Comparison of ENCODE assay signal across 33 cellular contexts in the genomic region with DNA sequence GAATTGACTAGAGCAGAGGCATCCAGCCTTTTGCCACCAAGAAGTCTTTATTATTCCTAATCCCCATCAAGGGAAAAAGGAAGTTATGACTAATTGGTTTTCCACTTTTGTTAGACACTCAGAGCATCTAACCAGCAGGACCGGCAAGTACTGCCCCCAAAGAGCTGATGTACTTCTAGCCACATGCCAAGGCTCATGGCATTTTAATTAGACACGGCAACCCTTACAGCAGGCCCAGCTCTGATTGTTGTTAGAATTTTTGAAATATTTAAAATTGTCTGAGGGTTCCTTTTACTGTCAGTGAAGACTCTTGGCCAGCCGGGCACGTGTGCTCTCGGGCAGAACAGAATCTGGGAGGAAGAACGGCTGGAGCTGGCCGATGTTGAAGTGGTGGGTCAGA.
"Had no signal": no experiment of that assay in that cellular context is flagged by ENCODE, and none has a peak within 500 bp of the region (broad histone marks: within the 10 kb centered on the region; RNA-seq: fewer than 3 reads in every experiment).

No MANE protein-coding gene starts in this region.

- H3K27ac ChIP-seq: adrenal gland, breast epithelium, cardiac muscle cell, esophagus muscularis mucosa, WERI-Rb-1 had no signal

- H3K27me3 Mint-ChIP-seq: activated B cell treated with CpG ODN at 0.5 μM for 24 hours; activated CD4-positive, alpha-beta memory T cell treated with anti-CD3 and anti-CD28 coated beads for 36 hours; activated CD8-positive, alpha-beta memory T cell treated with anti-CD3 and anti-CD28 coated beads, Interleukin-2, amount 10 ng/mL, durations not matched to agents 7 days and 5 days; activated naive CD4-positive, alpha-beta T cell treated with anti-CD3 and anti-CD28 coated beads, Interleukin-2, amount 50 U/mL, for 24 hours; activated naive CD8-positive, alpha-beta T cell treated with anti-CD3 and anti-CD28 coated beads for 36 hours had no signal

- H3K27ac Mint-ChIP-seq: activated B cell treated with CpG ODN at 0.5 μM for 24 hours; activated CD4-positive, alpha-beta memory T cell treated with anti-CD3 and anti-CD28 coated beads for 36 hours; activated CD8-positive, alpha-beta memory T cell treated with anti-CD3 and anti-CD28 coated beads, Interleukin-2, amount 10 ng/mL, durations not matched to agents 7 days and 5 days; activated CD8-positive, alpha-beta T cell treated with anti-CD3 and anti-CD28 coated beads, Interleukin-2, amount 10 ng/mL, durations not matched to agents 7 days and 5 days; activated naive CD4-positive, alpha-beta T cell treated with anti-CD3 and anti-CD28 coated beads for 36 hours; activated naive CD4-positive, alpha-beta T cell treated with anti-CD3 and anti-CD28 coated beads, Interleukin-2, amount 50 U/mL, for 24 hours; activated naive CD8-positive, alpha-beta T cell treated with anti-CD3 and anti-CD28 coated beads for 36 hours; activated naive CD8-positive, alpha-beta T cell treated with anti-CD3 and anti-CD28 coated beads, Interleukin-2, amount 50 U/mL, for 24 hours; activated T-helper 1 cell treated with anti-CD3 and anti-CD28 coated beads, Interleukin-12 subunit alpha, Interleukin-12 subunit beta, Interleukin-2, Interleukin-4 antibody, amounts not matched to agents 30 ng/mL and 10 ng/mL and 1 ng/mL, durations not matched to agents 14 hours and 24 hours and 36 hours; activated T-helper 2 cell treated with anti-CD3 and anti-CD28 coated beads, Interferon-gamma antibody, Interleukin-2, Interleukin-4, amounts not matched to agents 10 μg/mL and 5 μg/mL and 100 μg/mL, durations not matched to agents 14 hours and 24 hours and 36 hours; effector memory CD8-positive, alpha-beta T cell had no signal

- DNase-seq: activated B cell treated with CpG ODN at 0.5 μM for 24 hours; activated CD4-positive, alpha-beta memory T cell treated with anti-CD3 and anti-CD28 coated beads for 36 hours; activated CD4-positive, alpha-beta T cell treated with anti-CD3 and anti-CD28 coated beads for 48 hours; activated CD8-positive, alpha-beta memory T cell treated with anti-CD3 and anti-CD28 coated beads, Interleukin-2, amount 10 ng/mL, durations not matched to agents 7 days and 5 days; activated CD8-positive, alpha-beta memory T cell treated with anti-CD3 and anti-CD28 coated beads, Interleukin-2, amount 50 U/mL, for 4 hours; activated CD8-positive, alpha-beta T cell treated with anti-CD3 and anti-CD28 coated beads, Interleukin-2, amount 10 ng/mL, durations not matched to agents 7 days and 5 days; activated effector memory CD4-positive, alpha-beta T cell treated with anti-CD3 and anti-CD28 coated beads, Interleukin-2, amount 50 U/mL, for 16 hours; activated naive CD4-positive, alpha-beta T cell treated with anti-CD3 and anti-CD28 coated beads for 36 hours; activated naive CD8-positive, alpha-beta T cell treated with anti-CD3 and anti-CD28 coated beads for 36 hours; activated naive CD8-positive, alpha-beta T cell treated with anti-CD3 and anti-CD28 coated beads, Interleukin-2, amount 50 U/mL, for 24 hours; activated T-cell treated with anti-CD3 and anti-CD28 coated beads, Interleukin-2, amount 50 U/mL, for 1 hour; activated T-cell treated with anti-CD3 and anti-CD28 coated beads, Interleukin-2, amount 50 U/mL, for 48 hours; adrenal gland; amygdala; aorta; central memory CD4-positive, alpha-beta T cell; cortex of kidney; dermis blood vessel endothelial cell; effector CD4-positive, alpha-beta T cell; effector memory CD8-positive, alpha-beta T cell; erythroblast; head of caudate nucleus; hippocampal formation; T-helper 2 cell; WERI-Rb-1 had no signal

- H3K36me3 Mint-ChIP-seq: activated CD4-positive, alpha-beta memory T cell treated with anti-CD3 and anti-CD28 coated beads for 36 hours; activated CD8-positive, alpha-beta memory T cell treated with anti-CD3 and anti-CD28 coated beads, Interleukin-2, amount 10 ng/mL, durations not matched to agents 7 days and 5 days; activated naive CD4-positive, alpha-beta T cell treated with anti-CD3 and anti-CD28 coated beads, Interleukin-2, amount 50 U/mL, for 24 hours; activated naive CD8-positive, alpha-beta T cell treated with anti-CD3 and anti-CD28 coated beads for 36 hours; brain had no signal

- H3K9me3 ChIP-seq: adrenal gland, breast epithelium, esophagus muscularis mucosa had no signal

- H3K36me3 ChIP-seq: adrenal gland, breast epithelium, cardiac muscle cell, esophagus muscularis mucosa, WERI-Rb-1 had no signal

- H3K27me3 ChIP-seq: adrenal gland, breast epithelium, cardiac muscle cell, esophagus muscularis mucosa had no signal

- H3K4me3 ChIP-seq: adrenal gland, breast epithelium, cardiac muscle cell, esophagus muscularis mucosa had no signal

- H3K4me3 Mint-ChIP-seq: activated B cell treated with CpG ODN at 0.5 μM for 24 hours; activated CD4-positive, alpha-beta memory T cell treated with anti-CD3 and anti-CD28 coated beads for 36 hours; activated CD8-positive, alpha-beta memory T cell treated with anti-CD3 and anti-CD28 coated beads, Interleukin-2, amount 10 ng/mL, durations not matched to agents 7 days and 5 days; activated CD8-positive, alpha-beta T cell treated with anti-CD3 and anti-CD28 coated beads, Interleukin-2, amount 10 ng/mL, durations not matched to agents 7 days and 5 days; activated naive CD4-positive, alpha-beta T cell treated with anti-CD3 and anti-CD28 coated beads for 36 hours; activated naive CD4-positive, alpha-beta T cell treated with anti-CD3 and anti-CD28 coated beads, Interleukin-2, amount 50 U/mL, for 24 hours; activated naive CD8-positive, alpha-beta T cell treated with anti-CD3 and anti-CD28 coated beads for 36 hours; activated naive CD8-positive, alpha-beta T cell treated with anti-CD3 and anti-CD28 coated beads, Interleukin-2, amount 50 U/mL, for 24 hours; activated T-helper 1 cell treated with anti-CD3 and anti-CD28 coated beads, Interleukin-12 subunit alpha, Interleukin-12 subunit beta, Interleukin-2, Interleukin-4 antibody, amounts not matched to agents 30 ng/mL and 10 ng/mL and 1 ng/mL, durations not matched to agents 14 hours and 24 hours and 36 hours; brain; effector memory CD8-positive, alpha-beta T cell had no signal

- H3K9me3 Mint-ChIP-seq: activated naive CD4-positive, alpha-beta T cell treated with anti-CD3 and anti-CD28 coated beads for 36 hours; activated naive CD4-positive, alpha-beta T cell treated with anti-CD3 and anti-CD28 coated beads, Interleukin-2, amount 50 U/mL, for 24 hours; activated naive CD8-positive, alpha-beta T cell treated with anti-CD3 and anti-CD28 coated beads for 36 hours; activated T-helper 2 cell treated with anti-CD3 and anti-CD28 coated beads, Interferon-gamma antibody, Interleukin-2, Interleukin-4, amounts not matched to agents 10 μg/mL and 5 μg/mL and 100 μg/mL, durations not matched to agents 14 hours and 24 hours and 36 hours; effector memory CD8-positive, alpha-beta T cell had no signal

- H3K4me1 Mint-ChIP-seq: activated naive CD4-positive, alpha-beta T cell treated with anti-CD3 and anti-CD28 coated beads, Interleukin-2, amount 50 U/mL, for 24 hours; activated naive CD8-positive, alpha-beta T cell treated with anti-CD3 and anti-CD28 coated beads for 36 hours had no signal

- ATAC-seq: activated CD4-positive, CD25-positive, alpha-beta regulatory T cell treated with anti-CD3 and anti-CD28 coated beads, Interleukin-2, amount 50 U/mL, for 24 hours; activated CD8-positive, alpha-beta memory T cell treated with anti-CD3 and anti-CD28 coated beads, Interleukin-2, amount 10 ng/mL, durations not matched to agents 7 days and 5 days; activated CD8-positive, alpha-beta T cell treated with anti-CD3 and anti-CD28 coated beads, Interleukin-2, amount 10 ng/mL, durations not matched to agents 7 days and 5 days; activated naive CD8-positive, alpha-beta T cell treated with anti-CD3 and anti-CD28 coated beads, Interleukin-2, amount 50 U/mL, for 24 hours; effector memory CD8-positive, alpha-beta T cell had no signal

- H3K4me1 ChIP-seq: adrenal gland, breast epithelium, esophagus muscularis mucosa had no signal
